Comparison of ENCODE assay signal across 17 cellular contexts in genomic region chrX:149314031-149314430, GRCh38.
DNase-seq lines count a peak whose midpoint lies in the region; ATAC-seq and TF ChIP-seq lines count a peak whose summit lies in the region.
"Had no signal": no experiment of that assay in that cellular context is flagged by ENCODE, and none has a peak within 500 bp of the region (broad histone marks: within the 10 kb centered on the region; RNA-seq: fewer than 3 reads in every experiment).

No MANE protein-coding gene starts in this region.

- H3K36me3 Mint-ChIP-seq in activated CD4-positive, alpha-beta T cell treated with anti-CD3 and anti-CD28 coated beads, Interleukin-2, amount 10 ng/mL, durations not matched to agents 24 days and 14 days (ENCODE audit: low read depth), result no peaks in the 10 kb centered on the region
- H3K36me3 Mint-ChIP-seq: natural killer cell had no signal

- no peaks in the 10 kb centered on the region for H3K4me1 Mint-ChIP-seq in activated CD4-positive, alpha-beta T cell treated with anti-CD3 and anti-CD28 coated beads, Interleukin-2, amount 10 ng/mL, durations not matched to agents 24 days and 14 days
- H3K4me1 Mint-ChIP-seq: natural killer cell had no signal

- intact Hi-C loops in activated CD4-positive, alpha-beta T cell treated with anti-CD3 and anti-CD28 coated beads, Interleukin-2, amount 10 ng/mL, durations not matched to agents 24 days and 14 days (cut with micrococcal nuclease), result no loop called here
- intact Hi-C loops in Right ventricle myocardium inferior (cut with DNase I), result no loop called here

- no peak for ATAC-seq in Right ventricle myocardium inferior
- ATAC-seq: lower lobe of right lung, natural killer cell, Panc1 had no signal

- H3K4me3 Mint-ChIP-seq in activated CD4-positive, alpha-beta T cell treated with anti-CD3 and anti-CD28 coated beads, Interleukin-2, amount 10 ng/mL, durations not matched to agents 24 days and 14 days, result no peak overlapping the region
- H3K4me3 Mint-ChIP-seq: natural killer cell had no signal

- H3K27ac Mint-ChIP-seq in activated CD4-positive, alpha-beta T cell treated with anti-CD3 and anti-CD28 coated beads, Interleukin-2, amount 10 ng/mL, durations not matched to agents 24 days and 14 days, result no peak overlapping the region
- H3K27ac Mint-ChIP-seq: natural killer cell had no signal

- in situ Hi-C loops in ACHN (cut with HindIII; ENCODE audit: low pct_ligation_motif_present, low pct_unique_long_range_greater_than_20kb, low sequenced_read_pairs), result no loop called here

- H3K27me3 Mint-ChIP-seq in activated CD4-positive, alpha-beta T cell treated with anti-CD3 and anti-CD28 coated beads, Interleukin-2, amount 10 ng/mL, durations not matched to agents 24 days and 14 days, result no peaks in the 10 kb centered on the region

- no peak overlapping the region for H3K4me3 ChIP-seq in cardiac fibroblast (replicated peaks in 1 of 2; ENCODE audit: low read depth in 2 of 2, low read length in 2 of 2)
- H3K4me3 ChIP-seq: lower lobe of right lung had no signal

- peak; percentile 56 for DNase-seq in GM04503 (ENCODE audit: low read depth)
- DNase-seq in cardiac fibroblast (ENCODE audit: low read depth in 2 of 2), result peak; percentile 20 to 81
- peak; percentile 7 for DNase-seq in medulla oblongata (ENCODE audit: extremely low spot score)
- peak; percentile 46 for DNase-seq in stromal cell of bone marrow (ENCODE audit: low read depth)
- no peak for DNase-seq in activated CD4-positive, alpha-beta T cell treated with anti-CD3 and anti-CD28 coated beads, Interleukin-2, amount 10 ng/mL, durations not matched to agents 24 days and 14 days
- no peak for DNase-seq in ACHN
- no peak for DNase-seq in NOMO-1 treated with dmso at 0.1 percent for 144 hours (lab: John Stamatoyannopoulos, UW; ENCODE audit: unreplicated experiment)
- DNase-seq in Right ventricle myocardium inferior (ENCODE audit: missing footprints), result no peak
- DNase-seq: activated CD4-positive, alpha-beta T cell treated with anti-CD3 and anti-CD28 coated beads, Interleukin-2, amount 50 U/mL, for 1 hour; activated naive CD4-positive, alpha-beta T cell treated with Interleukin-2 at 50 U/mL for 16 hours; lower lobe of right lung; MV-4-11; natural killer cell; NCI-H2107; NCI-H82; stimulated activated CD4-positive, alpha-beta T cell treated with anti-CD3 and anti-CD28 coated beads, Interleukin-2, amount 100 ng/mL, for 48 hours had no signal

- no peak for TF ChIP-seq CTCF in cardiac fibroblast (IDR thresholded peaks at IDR 0.05; ENCODE audit: low read depth, low read length)

- H3K9me3 Mint-ChIP-seq in activated CD4-positive, alpha-beta T cell treated with anti-CD3 and anti-CD28 coated beads, Interleukin-2, amount 10 ng/mL, durations not matched to agents 24 days and 14 days, result no peaks in the 10 kb centered on the region
- H3K9me3 Mint-ChIP-seq: natural killer cell had no signal

Comparison
In these comparisons a context has a peak if more than half of its experiments do, and no peak if none do; other contexts are left out.
1. DNase-seq: peak in GM04503 (single experiment), cardiac fibroblast (2 of 2), medulla oblongata (single experiment) and stromal cell of bone marrow (single experiment); none in activated CD4-positive, alpha-beta T cell treated with anti-CD3 and anti-CD28 coated beads, Interleukin-2, amount 10 ng/mL, durations not matched to agents 24 days and 14 days (single experiment), ACHN (single experiment), NOMO-1 treated with dmso at 0.1 percent for 144 hours (single experiment) and Right ventricle myocardium inferior (single experiment).